20 cellular contexts compared by ENCODE assay signal in the genomic region with DNA sequence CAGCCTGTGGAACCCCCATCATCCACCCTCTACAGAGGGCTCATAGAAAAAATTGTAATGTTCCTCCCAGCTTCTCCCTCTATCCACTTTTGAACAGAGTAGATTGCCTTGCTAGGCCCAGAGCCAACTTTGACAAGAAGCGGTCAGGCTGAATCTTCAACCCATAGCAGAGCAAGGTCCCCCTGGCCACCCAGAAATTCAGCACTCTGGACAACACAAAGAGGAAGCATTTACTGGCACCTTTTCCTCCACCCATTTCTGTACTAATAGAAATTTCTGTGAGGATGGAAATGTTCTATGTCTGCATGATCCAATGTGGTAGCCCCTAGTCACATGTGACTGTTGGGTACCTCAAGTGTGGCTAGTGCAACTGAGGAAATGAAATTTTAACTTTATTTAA.
"Had no signal": no experiment of that assay in that cellular context is flagged by ENCODE, and none has a peak within 500 bp of the region (broad histone marks: within the 10 kb centered on the region; RNA-seq: fewer than 3 reads in every experiment).

No MANE protein-coding gene starts in this region.

- DNase-seq: Kasumi-1, MM.1S, NCI-H1092 treated with DMSO at 0.1 percent for 48 hours, NCI-H1436, NCI-H187, NCI-H2029, NCI-H2081 treated with DMSO at 0.1 percent for 48 hours, NCI-H2171, NCI-H226, NCI-H446, NCI-H510A, NCI-H524 treated with DMSO at 0.1 percent for 48 hours, NCI-H69, NCI-H774, PC-3, SHP77 had no signal

- H3K27ac ChIP-seq: HL-60, KMS-11, RWPE1 had no signal

- H3K9ac ChIP-seq: KMS-11 had no signal

- ATAC-seq: Panc1, PC-3 had no signal

- H3K4me2 ChIP-seq: KMS-11 had no signal
